Comparison of ENCODE assay signal across 9 cellular contexts in genomic region chr19:46372901-46373572, GRCh38. TPM values are rescaled to one million over a fixed set of nuclear protein-coding genes. Genes with fewer than 3 reads are reported as not detected.
A peak's percentile ranks its signal among the peaks of the same experiment; 100 is the strongest.
DNase-seq lines count a peak whose midpoint lies in the region; ATAC-seq and TF ChIP-seq lines count a peak whose summit lies in the region.
"Had no signal": no experiment of that assay in that cellular context is flagged by ENCODE, and none has a peak within 500 bp of the region (broad histone marks: within the 10 kb centered on the region; RNA-seq: fewer than 3 reads in every experiment).

No MANE protein-coding gene starts in this region.

- peak; percentile 4 for DNase-seq in NCI-H1436 (lab: John Stamatoyannopoulos, UW)
- no peak for DNase-seq in NCI-H1436 treated with DMSO at 0.1 percent for 48 hours (lab: John Stamatoyannopoulos, UW)
- DNase-seq in SK-N-SH = no peak
- no peak for DNase-seq in heart right ventricle
- DNase-seq in effector CD8-positive, alpha-beta T cell (lab: John Stamatoyannopoulos, UW) = no peak
- no peak for DNase-seq in globus pallidus (ENCODE audit: low spot score)

- H4K20me1 ChIP-seq in SK-N-SH (ENCODE audit: insufficient read depth) = peaks cover 35% of the 10 kb centered on the region

- H3K9ac ChIP-seq in SK-N-SH = 0 out of 2 replicates have a peak overlapping the region, but pooled peaks have one; percentile 28

- TF ChIP-seq EP300 in SK-N-SH (IDR thresholded peaks at IDR 0.05; ENCODE audit: borderline replicate concordance in 1 of 2, low read depth in 1 of 2, low read length in 1 of 2) = no peak

- no peaks in the 10 kb centered on the region for H3K9me3 ChIP-seq in SK-N-SH
- no peaks in the 10 kb centered on the region for H3K9me3 ChIP-seq in heart right ventricle

- H3K36me3 ChIP-seq in SK-N-SH (replicated peaks in 1 of 2; ENCODE audit: control insufficient read depth in 1 of 2, insufficient read depth in 2 of 2, low read length in 1 of 2) (peaks cover 21 to 27% of the 10 kb centered on the region in 2 experiments), heart right ventricle (peaks cover 0 to 59% (median 18%) of the 10 kb centered on the region in 9 donors)

- H3K9me2 ChIP-seq in SK-N-SH = no peaks in the 10 kb centered on the region

- no peak overlapping the region for H2AFZ ChIP-seq in SK-N-SH (ENCODE audit: low read depth)

- peaks cover 54% of the 10 kb centered on the region for H3K79me2 ChIP-seq in SK-N-SH (ENCODE audit: insufficient read depth)

- peak; percentile 48 for TF ChIP-seq CTCF in SK-N-SH (IDR thresholded peaks at IDR 0.05)
- peak in 4 of 9 donors; percentile 10 to 32 (median 14) for TF ChIP-seq CTCF in heart right ventricle (IDR thresholded peaks at IDR 0.05)

- POLR2A ChIA-PET in SK-N-SH (lab: Yijun Ruan, JAX) = no interaction called here

- peaks cover 10% of the 10 kb centered on the region for H3F3A ChIP-seq in SK-N-SH (replicated peaks; ENCODE audit: insufficient read depth)

- intact Hi-C loops in heart right ventricle (cut with DNase I) = no loop called here

- H3K4me1 ChIP-seq in SK-N-SH (ENCODE audit: control insufficient read depth in 1 of 2, insufficient read depth in 2 of 2, low read depth in 1 of 2, low read length in 1 of 2) (peaks cover 30 to 39% of the 10 kb centered on the region in 2 experiments), heart right ventricle (peaks cover 15 to 54% (median 44%) of the 10 kb centered on the region in 9 donors)

- WGBS in SK-N-SH (ENCODE audit: low lambda C conversion rate) = 76% methylated on average over 7 of the region's 13 CpGs
- WGBS in heart right ventricle, 2 donors = 59 to 65% methylated on average over 13 of the region's 13 CpGs

- no peak for TF ChIP-seq RAD21 in SK-N-SH (IDR thresholded peaks at IDR 0.05; ENCODE audit: low read length)

- peak overlapping the region; percentile 67 for H3K4me2 ChIP-seq in SK-N-SH

- no peak overlapping the region for H3K4me3 ChIP-seq in SK-N-SH (ENCODE audit: low read depth in 2 of 2, low read length in 1 of 2)
- no peak overlapping the region for H3K4me3 ChIP-seq in heart right ventricle

- CTCF ChIA-PET in SK-N-SH (lab: Yijun Ruan, JAX) = interaction anchor here (0.6 to 5.0 kb wide), 10 partner anchors 8 to 1034 kb away, joined by 3 to 27 read pairs (median 4); partner anchors contain the start of genes IGFL2 and PPP5C

- H3K27ac ChIP-seq in SK-N-SH (ENCODE audit: low read depth in 2 of 2, low read length in 1 of 2) (peak overlapping the region; percentile 63 to 67), heart right ventricle (peak overlapping the region in 9 of 10 donors; percentile 48 to 80 (median 66)), temporal lobe (ENCODE audit: low read depth, low read length) (peak overlapping the region; percentile 3)
- H3K27ac ChIP-seq: HL-60 had no signal

- ATAC-seq in heart right ventricle (peak in 3 of 8 donors; percentile 6 to 16 (median 13)), GM18907 (IDR thresholded peaks at IDR 0.05; ENCODE audit: unreplicated experiment) (no peak)

- H3K27me3 ChIP-seq in SK-N-SH (ENCODE audit: insufficient read depth) (no peaks in the 10 kb centered on the region), heart right ventricle (no peaks in the 10 kb centered on the region)

TF ChIP-seq in SK-N-SH, 30 proteins besides CTCF, POLR2A, EP300 and RAD21 (continues in another document):
- no peak for TF ChIP-seq ELF1 (IDR thresholded peaks at IDR 0.05)
- TF ChIP-seq FOXM1 (IDR thresholded peaks at IDR 0.05; ENCODE audit: low read depth) = no peak
- TF ChIP-seq NRF1 (IDR thresholded peaks at IDR 0.05; ENCODE audit: low read depth, low read length) = no peak
- TF ChIP-seq FOXJ3 (CRISPR knock-in tag; IDR thresholded peaks at IDR 0.05) = no peak
- TF ChIP-seq YY1 (IDR thresholded peaks at IDR 0.05; ENCODE audit: low read depth) = no peak
- no peak for TF ChIP-seq RFX5 (IDR thresholded peaks at IDR 0.05; ENCODE audit: low read length)
- no peak for TF ChIP-seq EZH2phosphoT487 (IDR thresholded peaks at IDR 0.05; ENCODE audit: borderline replicate concordance, low read depth)
- TF ChIP-seq MAX (IDR thresholded peaks at IDR 0.05; ENCODE audit: low read depth) = no peak
- no peak for TF ChIP-seq MEF2A (IDR thresholded peaks at IDR 0.05; ENCODE audit: borderline replicate concordance, low read depth)
- TF ChIP-seq, protein P1, sequence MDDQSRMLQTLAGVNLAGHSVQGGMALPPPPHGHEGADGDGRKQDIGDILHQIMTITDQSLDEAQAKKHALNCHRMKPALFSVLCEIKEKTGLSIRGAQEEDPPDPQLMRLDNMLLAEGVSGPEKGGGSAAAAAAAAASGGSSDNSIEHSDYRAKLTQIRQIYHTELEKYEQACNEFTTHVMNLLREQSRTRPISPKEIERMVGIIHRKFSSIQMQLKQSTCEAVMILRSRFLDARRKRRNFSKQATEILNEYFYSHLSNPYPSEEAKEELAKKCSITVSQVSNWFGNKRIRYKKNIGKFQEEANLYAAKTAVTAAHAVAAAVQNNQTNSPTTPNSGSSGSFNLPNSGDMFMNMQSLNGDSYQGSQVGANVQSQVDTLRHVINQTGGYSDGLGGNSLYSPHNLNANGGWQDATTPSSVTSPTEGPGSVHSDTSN (IDR thresholded peaks at IDR 0.05) = no peak
- TF ChIP-seq REST (IDR thresholded peaks at IDR 0.05; ENCODE audit: low read depth, low read length) = no peak
- no peak for TF ChIP-seq JUND (IDR thresholded peaks at IDR 0.05)
- TF ChIP-seq, protein P2, sequence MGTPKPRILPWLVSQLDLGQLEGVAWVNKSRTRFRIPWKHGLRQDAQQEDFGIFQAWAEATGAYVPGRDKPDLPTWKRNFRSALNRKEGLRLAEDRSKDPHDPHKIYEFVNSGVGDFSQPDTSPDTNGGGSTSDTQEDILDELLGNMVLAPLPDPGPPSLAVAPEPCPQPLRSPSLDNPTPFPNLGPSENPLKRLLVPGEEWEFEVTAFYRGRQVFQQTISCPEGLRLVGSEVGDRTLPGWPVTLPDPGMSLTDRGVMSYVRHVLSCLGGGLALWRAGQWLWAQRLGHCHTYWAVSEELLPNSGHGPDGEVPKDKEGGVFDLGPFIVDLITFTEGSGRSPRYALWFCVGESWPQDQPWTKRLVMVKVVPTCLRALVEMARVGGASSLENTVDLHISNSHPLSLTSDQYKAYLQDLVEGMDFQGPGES (IDR thresholded peaks at IDR 0.05; ENCODE audit: low read depth, low read length) = no peak
- no peak for TF ChIP-seq TEAD4 (IDR thresholded peaks at IDR 0.05; ENCODE audit: borderline replicate concordance, insufficient read depth)
- TF ChIP-seq, protein P3, sequence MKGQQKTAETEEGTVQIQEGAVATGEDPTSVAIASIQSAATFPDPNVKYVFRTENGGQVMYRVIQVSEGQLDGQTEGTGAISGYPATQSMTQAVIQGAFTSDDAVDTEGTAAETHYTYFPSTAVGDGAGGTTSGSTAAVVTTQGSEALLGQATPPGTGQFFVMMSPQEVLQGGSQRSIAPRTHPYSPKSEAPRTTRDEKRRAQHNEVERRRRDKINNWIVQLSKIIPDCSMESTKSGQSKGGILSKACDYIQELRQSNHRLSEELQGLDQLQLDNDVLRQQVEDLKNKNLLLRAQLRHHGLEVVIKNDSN (IDR thresholded peaks at IDR 0.05; ENCODE audit: borderline replicate concordance, low read depth) = no peak

RNA-seq across cellular contexts. Expression of gene PPP5C, which starts 26.1 kb away (rescaled TPM):
- polyA plus RNA-seq in SK-N-SH (2012; rRNA removed) (131 and 162 TPM in 2 replicates), heart right ventricle (10 to 100 TPM; 51.6 to 80.3 TPM)
- 70.0 and 97.9 TPM in 2 replicates for polyA plus RNA-seq in SK-N-SH (2012; cell fraction: cytosol; rRNA removed)
- 258 and 261 TPM in 2 replicates for polyA plus RNA-seq in SK-N-SH (2012; cell fraction: nucleus; rRNA removed)
- total RNA-seq in heart right ventricle (10 to 100 TPM; 69.9 to 89.5 (median 76.5) TPM), temporal lobe (42.5 TPM)

RNA-seq across cellular contexts. Expression of gene CCDC8, which starts 40.3 kb away (rescaled TPM):
- polyA plus RNA-seq in SK-N-SH (2012; rRNA removed) (0.03 TPM in 1 of 2 replicates, not detected in the other), heart right ventricle (10 to 100 TPM; 14.4 to 15.0 TPM)
- polyA plus RNA-seq in SK-N-SH (2012; cell fraction: cytosol; rRNA removed) = 0.01 TPM in 2 replicates
- polyA plus RNA-seq in SK-N-SH (2012; cell fraction: nucleus; rRNA removed) = 0.04 and 0.06 TPM in 2 replicates
- total RNA-seq in heart right ventricle (10 to 100 TPM; 21.3 to 37.3 (median 28.6) TPM), temporal lobe (2.5 TPM)

RNA-seq across cellular contexts. Expression of gene PNMA8C, which starts 55.7 kb away (rescaled TPM):
- polyA plus RNA-seq in SK-N-SH (2012; rRNA removed) (1.3 and 1.6 TPM in 2 replicates), heart right ventricle (under 1 TPM; 0.01 to 0.07 TPM)
- polyA plus RNA-seq in SK-N-SH (2012; cell fraction: cytosol; rRNA removed) = 1.1 and 1.4 TPM in 2 replicates
- 1.6 and 1.8 TPM in 2 replicates for polyA plus RNA-seq in SK-N-SH (2012; cell fraction: nucleus; rRNA removed)
- total RNA-seq in heart right ventricle (under 1 TPM in 5 of 10 donors, not detected in 5; 0.07 to 0.13 (median 0.08) TPM), temporal lobe (23.4 TPM)

Comparison
In these comparisons a context has a peak if more than half of its experiments do, and no peak if none do; other contexts are left out.
1. H3K27ac ChIP-seq: peak in every context shown above with its lines; median percentile 66 in heart right ventricle; 65 in SK-N-SH; 3 in temporal lobe.
2. RNA of gene PNMA8C, which starts 55.7 kb away (total RNA-seq): 23.4 TPM in temporal lobe (single experiment); 0.07 to 0.13 TPM in heart right ventricle; every median in the first group is over 10 times any median in the second.